In the genomic region with DNA sequence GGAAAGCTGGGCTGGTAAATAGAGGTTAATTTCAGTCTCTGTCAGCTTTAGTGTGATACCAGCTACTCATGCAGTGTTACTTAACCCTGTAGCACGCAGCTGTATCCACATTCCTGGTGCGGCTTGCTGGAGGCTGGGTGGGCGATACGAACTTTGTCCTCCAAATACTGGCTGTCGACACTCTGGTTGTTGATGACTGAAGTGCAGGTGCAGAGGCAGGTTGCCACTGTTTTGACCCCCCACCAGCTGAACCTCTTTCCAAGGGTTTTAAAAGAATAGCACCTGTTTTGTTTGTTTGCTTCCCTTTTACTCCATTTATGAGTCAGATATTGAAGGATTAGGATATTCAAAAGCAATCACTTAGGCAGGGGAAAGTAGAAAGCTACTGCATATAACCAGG, we compare ENCODE assay signal across 1 cellular context.
TF ChIP-seq lines count a peak whose summit lies in the region.

No MANE protein-coding gene starts in this region.

TF ChIP-seq in HepG2, 621 proteins besides CTCF, POLR2A, EP300 and RAD21 (continued from another document and continues in another):
- TF ChIP-seq, protein P1, sequence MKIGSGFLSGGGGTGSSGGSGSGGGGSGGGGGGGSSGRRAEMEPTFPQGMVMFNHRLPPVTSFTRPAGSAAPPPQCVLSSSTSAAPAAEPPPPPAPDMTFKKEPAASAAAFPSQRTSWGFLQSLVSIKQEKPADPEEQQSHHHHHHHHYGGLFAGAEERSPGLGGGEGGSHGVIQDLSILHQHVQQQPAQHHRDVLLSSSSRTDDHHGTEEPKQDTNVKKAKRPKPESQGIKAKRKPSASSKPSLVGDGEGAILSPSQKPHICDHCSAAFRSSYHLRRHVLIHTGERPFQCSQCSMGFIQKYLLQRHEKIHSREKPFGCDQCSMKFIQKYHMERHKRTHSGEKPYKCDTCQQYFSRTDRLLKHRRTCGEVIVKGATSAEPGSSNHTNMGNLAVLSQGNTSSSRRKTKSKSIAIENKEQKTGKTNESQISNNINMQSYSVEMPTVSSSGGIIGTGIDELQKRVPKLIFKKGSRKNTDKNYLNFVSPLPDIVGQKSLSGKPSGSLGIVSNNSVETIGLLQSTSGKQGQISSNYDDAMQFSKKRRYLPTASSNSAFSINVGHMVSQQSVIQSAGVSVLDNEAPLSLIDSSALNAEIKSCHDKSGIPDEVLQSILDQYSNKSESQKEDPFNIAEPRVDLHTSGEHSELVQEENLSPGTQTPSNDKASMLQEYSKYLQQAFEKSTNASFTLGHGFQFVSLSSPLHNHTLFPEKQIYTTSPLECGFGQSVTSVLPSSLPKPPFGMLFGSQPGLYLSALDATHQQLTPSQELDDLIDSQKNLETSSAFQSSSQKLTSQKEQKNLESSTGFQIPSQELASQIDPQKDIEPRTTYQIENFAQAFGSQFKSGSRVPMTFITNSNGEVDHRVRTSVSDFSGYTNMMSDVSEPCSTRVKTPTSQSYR (CRISPR knock-in tag; IDR thresholded peaks at IDR 0.05; ENCODE audit: borderline replicate concordance): peak; percentile 69; the same call in 1 of the 2 replicates
- peak; percentile 85 for TF ChIP-seq SAP130 (CRISPR knock-in tag; IDR thresholded peaks at IDR 0.05; ENCODE audit: low read depth)
- no peak for TF ChIP-seq NR2F6 (IDR thresholded peaks at IDR 0.05)
- TF ChIP-seq NR2F6 (CRISPR knock-in tag; IDR thresholded peaks at IDR 0.05): 0 out of 2 replicates have a peak, but pooled peaks have one; percentile 20
- TF ChIP-seq, protein P2, sequence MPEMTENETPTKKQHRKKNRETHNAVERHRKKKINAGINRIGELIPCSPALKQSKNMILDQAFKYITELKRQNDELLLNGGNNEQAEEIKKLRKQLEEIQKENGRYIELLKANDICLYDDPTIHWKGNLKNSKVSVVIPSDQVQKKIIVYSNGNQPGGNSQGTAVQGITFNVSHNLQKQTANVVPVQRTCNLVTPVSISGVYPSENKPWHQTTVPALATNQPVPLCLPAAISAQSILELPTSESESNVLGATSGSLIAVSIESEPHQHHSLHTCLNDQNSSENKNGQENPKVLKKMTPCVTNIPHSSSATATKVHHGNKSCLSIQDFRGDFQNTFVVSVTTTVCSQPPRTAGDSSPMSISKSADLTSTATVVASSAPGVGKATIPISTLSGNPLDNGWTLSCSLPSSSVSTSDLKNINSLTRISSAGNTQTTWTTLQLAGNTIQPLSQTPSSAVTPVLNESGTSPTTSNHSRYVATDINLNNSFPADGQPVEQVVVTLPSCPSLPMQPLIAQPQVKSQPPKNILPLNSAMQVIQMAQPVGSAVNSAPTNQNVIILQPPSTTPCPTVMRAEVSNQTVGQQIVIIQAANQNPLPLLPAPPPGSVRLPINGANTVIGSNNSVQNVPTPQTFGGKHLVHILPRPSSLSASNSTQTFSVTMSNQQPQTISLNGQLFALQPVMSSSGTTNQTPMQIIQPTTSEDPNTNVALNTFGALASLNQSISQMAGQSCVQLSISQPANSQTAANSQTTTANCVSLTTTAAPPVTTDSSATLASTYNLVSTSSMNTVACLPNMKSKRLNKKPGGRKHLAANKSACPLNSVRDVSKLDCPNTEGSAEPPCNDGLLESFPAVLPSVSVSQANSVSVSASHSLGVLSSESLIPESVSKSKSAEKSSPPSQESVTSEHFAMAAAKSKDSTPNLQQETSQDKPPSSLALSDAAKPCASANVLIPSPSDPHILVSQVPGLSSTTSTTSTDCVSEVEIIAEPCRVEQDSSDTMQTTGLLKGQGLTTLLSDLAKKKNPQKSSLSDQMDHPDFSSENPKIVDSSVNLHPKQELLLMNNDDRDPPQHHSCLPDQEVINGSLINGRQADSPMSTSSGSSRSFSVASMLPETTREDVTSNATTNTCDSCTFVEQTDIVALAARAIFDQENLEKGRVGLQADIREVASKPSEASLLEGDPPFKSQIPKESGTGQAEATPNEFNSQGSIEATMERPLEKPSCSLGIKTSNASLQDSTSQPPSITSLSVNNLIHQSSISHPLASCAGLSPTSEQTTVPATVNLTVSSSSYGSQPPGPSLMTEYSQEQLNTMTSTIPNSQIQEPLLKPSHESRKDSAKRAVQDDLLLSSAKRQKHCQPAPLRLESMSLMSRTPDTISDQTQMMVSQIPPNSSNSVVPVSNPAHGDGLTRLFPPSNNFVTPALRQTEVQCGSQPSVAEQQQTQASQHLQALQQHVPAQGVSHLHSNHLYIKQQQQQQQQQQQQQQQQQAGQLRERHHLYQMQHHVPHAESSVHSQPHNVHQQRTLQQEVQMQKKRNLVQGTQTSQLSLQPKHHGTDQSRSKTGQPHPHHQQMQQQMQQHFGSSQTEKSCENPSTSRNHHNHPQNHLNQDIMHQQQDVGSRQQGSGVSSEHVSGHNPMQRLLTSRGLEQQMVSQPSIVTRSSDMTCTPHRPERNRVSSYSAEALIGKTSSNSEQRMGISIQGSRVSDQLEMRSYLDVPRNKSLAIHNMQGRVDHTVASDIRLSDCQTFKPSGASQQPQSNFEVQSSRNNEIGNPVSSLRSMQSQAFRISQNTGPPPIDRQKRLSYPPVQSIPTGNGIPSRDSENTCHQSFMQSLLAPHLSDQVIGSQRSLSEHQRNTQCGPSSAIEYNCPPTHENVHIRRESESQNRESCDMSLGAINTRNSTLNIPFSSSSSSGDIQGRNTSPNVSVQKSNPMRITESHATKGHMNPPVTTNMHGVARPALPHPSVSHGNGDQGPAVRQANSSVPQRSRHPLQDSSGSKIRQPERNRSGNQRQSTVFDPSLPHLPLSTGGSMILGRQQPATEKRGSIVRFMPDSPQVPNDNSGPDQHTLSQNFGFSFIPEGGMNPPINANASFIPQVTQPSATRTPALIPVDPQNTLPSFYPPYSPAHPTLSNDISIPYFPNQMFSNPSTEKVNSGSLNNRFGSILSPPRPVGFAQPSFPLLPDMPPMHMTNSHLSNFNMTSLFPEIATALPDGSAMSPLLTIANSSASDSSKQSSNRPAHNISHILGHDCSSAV (CRISPR knock-in tag; IDR thresholded peaks at IDR 0.05; ENCODE audit: borderline replicate concordance): no peak
- TF ChIP-seq, protein P3, sequence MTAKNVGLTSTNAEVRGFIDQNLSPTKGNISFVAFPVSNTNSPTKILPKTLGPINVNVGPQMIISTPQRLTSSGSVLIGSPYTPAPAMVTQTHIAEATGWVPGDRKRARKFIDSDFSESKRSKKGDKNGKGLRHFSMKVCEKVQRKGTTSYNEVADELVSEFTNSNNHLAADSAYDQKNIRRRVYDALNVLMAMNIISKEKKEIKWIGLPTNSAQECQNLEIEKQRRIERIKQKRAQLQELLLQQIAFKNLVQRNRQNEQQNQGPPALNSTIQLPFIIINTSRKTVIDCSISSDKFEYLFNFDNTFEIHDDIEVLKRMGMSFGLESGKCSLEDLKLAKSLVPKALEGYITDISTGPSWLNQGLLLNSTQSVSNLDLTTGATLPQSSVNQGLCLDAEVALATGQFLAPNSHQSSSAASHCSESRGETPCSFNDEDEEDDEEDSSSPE (CRISPR knock-in tag; IDR thresholded peaks at IDR 0.05): no peak
- 0 out of 2 replicates have a peak, but pooled peaks have one; percentile 58 for TF ChIP-seq ZNF205 (CRISPR knock-in tag; IDR thresholded peaks at IDR 0.05)
- TF ChIP-seq KMT2A (CRISPR knock-in tag; IDR thresholded peaks at IDR 0.05): peak; percentile 88
- peak; percentile 63; the same call in 1 of the 2 replicates for TF ChIP-seq ZMYM3 (CRISPR knock-in tag; IDR thresholded peaks at IDR 0.05)
- TF ChIP-seq, protein P4, sequence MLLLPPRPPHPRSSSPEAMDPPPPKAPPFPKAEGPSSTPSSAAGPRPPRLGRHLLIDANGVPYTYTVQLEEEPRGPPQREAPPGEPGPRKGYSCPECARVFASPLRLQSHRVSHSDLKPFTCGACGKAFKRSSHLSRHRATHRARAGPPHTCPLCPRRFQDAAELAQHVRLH (CRISPR knock-in tag; IDR thresholded peaks at IDR 0.05; ENCODE audit: borderline replicate concordance, low read depth): peak; percentile 53; the same call in 1 of the 2 replicates
- 0 out of 2 replicates have a peak, but pooled peaks have one; percentile 69 for TF ChIP-seq ZKSCAN8 (CRISPR knock-in tag; IDR thresholded peaks at IDR 0.05; ENCODE audit: borderline replicate concordance)
- TF ChIP-seq HDAC2 (CRISPR knock-in tag; IDR thresholded peaks at IDR 0.05): peak; percentile 78; the same call in 1 of the 2 replicates
- TF ChIP-seq, protein P5, sequence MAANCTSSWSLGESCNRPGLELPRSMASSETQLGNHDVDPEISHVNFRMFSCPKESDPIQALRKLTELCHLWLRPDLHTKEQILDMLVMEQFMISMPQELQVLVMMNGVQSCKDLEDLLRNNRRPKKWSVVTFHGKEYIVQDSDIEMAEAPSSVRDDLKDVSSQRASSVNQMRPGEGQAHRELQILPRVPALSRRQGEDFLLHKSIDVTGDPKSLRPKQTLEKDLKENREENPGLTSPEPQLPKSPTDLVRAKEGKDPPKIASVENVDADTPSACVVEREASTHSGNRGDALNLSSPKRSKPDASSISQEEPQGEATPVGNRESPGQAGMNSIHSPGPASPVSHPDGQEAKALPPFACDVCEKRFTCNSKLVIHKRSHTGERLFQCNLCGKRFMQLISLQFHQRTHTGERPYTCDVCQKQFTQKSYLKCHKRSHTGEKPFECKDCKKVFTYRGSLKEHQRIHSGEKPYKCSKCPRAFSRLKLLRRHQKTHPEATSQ (CRISPR knock-in tag; IDR thresholded peaks at IDR 0.05; ENCODE audit: borderline replicate concordance): no peak
- TF ChIP-seq KDM3A (CRISPR knock-in tag; IDR thresholded peaks at IDR 0.05; ENCODE audit: low read depth): peak; percentile 58; the same call in 1 of the 2 replicates
- TF ChIP-seq, protein P6, sequence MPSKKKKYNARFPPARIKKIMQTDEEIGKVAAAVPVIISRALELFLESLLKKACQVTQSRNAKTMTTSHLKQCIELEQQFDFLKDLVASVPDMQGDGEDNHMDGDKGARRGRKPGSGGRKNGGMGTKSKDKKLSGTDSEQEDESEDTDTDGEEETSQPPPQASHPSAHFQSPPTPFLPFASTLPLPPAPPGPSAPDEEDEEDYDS (CRISPR knock-in tag; IDR thresholded peaks at IDR 0.05): no peak
- 0 out of 2 replicates have a peak, but pooled peaks have one; percentile 35 for TF ChIP-seq ZMYM4 (CRISPR knock-in tag; IDR thresholded peaks at IDR 0.05)
- TF ChIP-seq ZNF354B (CRISPR knock-in tag; IDR thresholded peaks at IDR 0.05): no peak
- 0 out of 2 replicates have a peak, but pooled peaks have one; percentile 37 for TF ChIP-seq ZNF605 (CRISPR knock-in tag; IDR thresholded peaks at IDR 0.05)
- TF ChIP-seq, protein P7, sequence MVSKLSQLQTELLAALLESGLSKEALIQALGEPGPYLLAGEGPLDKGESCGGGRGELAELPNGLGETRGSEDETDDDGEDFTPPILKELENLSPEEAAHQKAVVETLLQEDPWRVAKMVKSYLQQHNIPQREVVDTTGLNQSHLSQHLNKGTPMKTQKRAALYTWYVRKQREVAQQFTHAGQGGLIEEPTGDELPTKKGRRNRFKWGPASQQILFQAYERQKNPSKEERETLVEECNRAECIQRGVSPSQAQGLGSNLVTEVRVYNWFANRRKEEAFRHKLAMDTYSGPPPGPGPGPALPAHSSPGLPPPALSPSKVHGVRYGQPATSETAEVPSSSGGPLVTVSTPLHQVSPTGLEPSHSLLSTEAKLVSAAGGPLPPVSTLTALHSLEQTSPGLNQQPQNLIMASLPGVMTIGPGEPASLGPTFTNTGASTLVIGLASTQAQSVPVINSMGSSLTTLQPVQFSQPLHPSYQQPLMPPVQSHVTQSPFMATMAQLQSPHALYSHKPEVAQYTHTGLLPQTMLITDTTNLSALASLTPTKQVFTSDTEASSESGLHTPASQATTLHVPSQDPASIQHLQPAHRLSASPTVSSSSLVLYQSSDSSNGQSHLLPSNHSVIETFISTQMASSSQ (IDR thresholded peaks at IDR 0.05; ENCODE audit: low read depth): no peak
- TF ChIP-seq, protein P7 (CRISPR knock-in tag; IDR thresholded peaks at IDR 0.05; ENCODE audit: borderline replicate concordance): no peak
- 0 out of 2 replicates have a peak, but pooled peaks have one; percentile 35 for TF ChIP-seq ZNF441 (CRISPR knock-in tag; IDR thresholded peaks at IDR 0.05; ENCODE audit: borderline replicate concordance)
- TF ChIP-seq PRMT3 (CRISPR knock-in tag; IDR thresholded peaks at IDR 0.05; ENCODE audit: borderline replicate concordance, low read depth): no peak
- no peak for TF ChIP-seq CC2D1A (CRISPR knock-in tag; IDR thresholded peaks at IDR 0.05)
- TF ChIP-seq, protein P8, sequence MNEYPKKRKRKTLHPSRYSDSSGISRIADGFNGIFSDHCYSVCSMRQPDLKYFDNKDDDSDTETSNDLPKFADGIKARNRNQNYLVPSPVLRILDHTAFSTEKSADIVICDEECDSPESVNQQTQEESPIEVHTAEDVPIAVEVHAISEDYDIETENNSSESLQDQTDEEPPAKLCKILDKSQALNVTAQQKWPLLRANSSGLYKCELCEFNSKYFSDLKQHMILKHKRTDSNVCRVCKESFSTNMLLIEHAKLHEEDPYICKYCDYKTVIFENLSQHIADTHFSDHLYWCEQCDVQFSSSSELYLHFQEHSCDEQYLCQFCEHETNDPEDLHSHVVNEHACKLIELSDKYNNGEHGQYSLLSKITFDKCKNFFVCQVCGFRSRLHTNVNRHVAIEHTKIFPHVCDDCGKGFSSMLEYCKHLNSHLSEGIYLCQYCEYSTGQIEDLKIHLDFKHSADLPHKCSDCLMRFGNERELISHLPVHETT (CRISPR knock-in tag; conservative IDR thresholded peaks at IDR 0.05): no peak
- peak; percentile 69 for TF ChIP-seq PHF5A (CRISPR knock-in tag; IDR thresholded peaks at IDR 0.05; ENCODE audit: low read depth, unreplicated experiment)
- TF ChIP-seq, protein P9, sequence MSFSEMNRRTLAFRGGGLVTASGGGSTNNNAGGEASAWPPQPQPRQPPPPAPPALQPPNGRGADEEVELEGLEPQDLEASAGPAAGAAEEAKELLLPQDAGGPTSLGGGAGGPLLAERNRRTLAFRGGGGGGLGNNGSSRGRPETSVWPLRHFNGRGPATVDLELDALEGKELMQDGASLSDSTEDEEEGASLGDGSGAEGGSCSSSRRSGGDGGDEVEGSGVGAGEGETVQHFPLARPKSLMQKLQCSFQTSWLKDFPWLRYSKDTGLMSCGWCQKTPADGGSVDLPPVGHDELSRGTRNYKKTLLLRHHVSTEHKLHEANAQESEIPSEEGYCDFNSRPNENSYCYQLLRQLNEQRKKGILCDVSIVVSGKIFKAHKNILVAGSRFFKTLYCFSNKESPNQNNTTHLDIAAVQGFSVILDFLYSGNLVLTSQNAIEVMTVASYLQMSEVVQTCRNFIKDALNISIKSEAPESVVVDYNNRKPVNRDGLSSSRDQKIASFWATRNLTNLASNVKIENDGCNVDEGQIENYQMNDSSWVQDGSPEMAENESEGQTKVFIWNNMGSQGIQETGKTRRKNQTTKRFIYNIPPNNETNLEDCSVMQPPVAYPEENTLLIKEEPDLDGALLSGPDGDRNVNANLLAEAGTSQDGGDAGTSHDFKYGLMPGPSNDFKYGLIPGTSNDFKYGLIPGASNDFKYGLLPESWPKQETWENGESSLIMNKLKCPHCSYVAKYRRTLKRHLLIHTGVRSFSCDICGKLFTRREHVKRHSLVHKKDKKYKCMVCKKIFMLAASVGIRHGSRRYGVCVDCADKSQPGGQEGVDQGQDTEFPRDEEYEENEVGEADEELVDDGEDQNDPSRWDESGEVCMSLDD (CRISPR knock-in tag; IDR thresholded peaks at IDR 0.05; ENCODE audit: borderline replicate concordance): no peak
- no peak for TF ChIP-seq JUND (CRISPR knock-in tag; IDR thresholded peaks at IDR 0.05)
- TF ChIP-seq ZNF446 (CRISPR knock-in tag; IDR thresholded peaks at IDR 0.05): no peak
